8 cellular contexts compared by ENCODE assay signal in genomic region chr13:49792550-49793324, GRCh38. TPM values are rescaled to one million over a fixed set of nuclear protein-coding genes. Genes with fewer than 3 reads are reported as not detected.
DNase-seq lines count a peak whose midpoint lies in the region; ATAC-seq and TF ChIP-seq lines count a peak whose summit lies in the region.

Gene KPNA3 (minus strand): TSS chr13:49792682. CDS start chr13:49792506, 176 bp downstream.

- peak; percentile 13; the same call in 1 of the 2 replicates for TF ChIP-seq CTCF in LNCAP (IDR thresholded peaks at IDR 0.05)

- peak within 1 kb of the TSS; percentile 80 for H3K27ac ChIP-seq in naive thymus-derived CD4-positive, alpha-beta T cell (ENCODE audit: low read depth, low read length)

- peaks cover 19 to 42% (median 31%) of the 10 kb centered on the region in 7 donors for H3K4me1 Mint-ChIP-seq in naive thymus-derived CD4-positive, alpha-beta T cell
- H3K4me1 Mint-ChIP-seq in stimulated activated naive B cell treated with anti-CD40 and anti-IgM and Interleukin-4, amounts not matched to agents 10 μg/mL and 1 μg/mL and 100 μg/mL, for 72 hours = peaks cover 24 to 33% of the 10 kb centered on the region in 2 donors

- ATAC-seq in naive thymus-derived CD4-positive, alpha-beta T cell = peak; percentile 93
- ATAC-seq in stimulated activated naive B cell treated with anti-CD40 and anti-IgM and Interleukin-4, amounts not matched to agents 10 μg/mL and 1 μg/mL and 100 μg/mL, for 72 hours (replicated peaks) = peak; percentile 89 to 92

- CTCF ChIA-PET in naive thymus-derived CD4-positive, alpha-beta T cell (lab: Charles Lee) = interaction anchor here (0.5 to 1.6 kb wide), 4 partner anchors 11 to 334 kb away, joined by 3 to 7 read pairs (median 4); no protein-coding TSS in a partner anchor

- no peaks in the 10 kb centered on the region for H3K27me3 ChIP-seq in naive thymus-derived CD4-positive, alpha-beta T cell (ENCODE audit: control insufficient read depth in 2 of 2, insufficient read depth in 2 of 2, low read length in 2 of 2)

- DNase-seq in ELF-1 (ENCODE audit: low read depth, low spot score) = peak; percentile 97
- peak; percentile 92 for DNase-seq in GOT3 (lab: John Stamatoyannopoulos, UW)
- peak; percentile 95 for DNase-seq in RPMI8226
- DNase-seq in activated T-helper 1 cell treated with anti-CD3 and anti-CD28 coated beads, Interleukin-2, amount 50 U/mL, for 16 hours (ENCODE audit: low read depth in 1 of 2, low spot score in 1 of 2) = peak; percentile 89 to 91
- peak; percentile 97 for DNase-seq in fibroblast of gingiva (ENCODE audit: low read depth)
- peak; percentile 86 to 97 (median 95) for DNase-seq in naive thymus-derived CD4-positive, alpha-beta T cell
- DNase-seq in stimulated activated naive B cell treated with anti-CD40 and anti-IgM and Interleukin-4, amounts not matched to agents 10 μg/mL and 1 μg/mL and 100 μg/mL, for 72 hours = peak; percentile 91

- H3K27me3 Mint-ChIP-seq in naive thymus-derived CD4-positive, alpha-beta T cell = peaks cover 2 to 8% (median 3%) of the 10 kb centered on the region in 5 donors
- H3K27me3 Mint-ChIP-seq in stimulated activated naive B cell treated with anti-CD40 and anti-IgM and Interleukin-4, amounts not matched to agents 10 μg/mL and 1 μg/mL and 100 μg/mL, for 72 hours = no peaks in the 10 kb centered on the region

- POLR2A ChIA-PET in naive thymus-derived CD4-positive, alpha-beta T cell (lab: Charles Lee) = interaction anchor here (0.7 to 4.2 kb wide), 17 partner anchors 8 to 1661 kb away, joined by 3 to 18 read pairs (median 4); partner anchors contain the start of genes CAB39L, EBPL, FNDC3A and INTS6

- intact Hi-C loops in naive thymus-derived CD4-positive, alpha-beta T cell (cut with micrococcal nuclease) = loop anchor here (1.0 to 10.0 kb wide), 24 partner anchors 50 to 1791 kb away; partner anchors contain the start of genes CAB39L (in 2 of the 2), EBPL (in 2 of the 2), INTS6 (in 2 of the 2) and RCBTB1 (in 2 of the 2)

- no peaks in the 10 kb centered on the region for H3K36me3 ChIP-seq in naive thymus-derived CD4-positive, alpha-beta T cell (ENCODE audit: control insufficient read depth in 2 of 3, insufficient read depth in 3 of 3, low read length in 3 of 3)

- H3K4me3 ChIP-seq in naive thymus-derived CD4-positive, alpha-beta T cell (ENCODE audit: low read length) = peak within 1 kb of the TSS; percentile 96

- peaks cover 0 to 4% (median 0%) of the 10 kb centered on the region in 11 donors for H3K9me3 Mint-ChIP-seq in naive thymus-derived CD4-positive, alpha-beta T cell
- H3K9me3 Mint-ChIP-seq in stimulated activated naive B cell treated with anti-CD40 and anti-IgM and Interleukin-4, amounts not matched to agents 10 μg/mL and 1 μg/mL and 100 μg/mL, for 72 hours = no peaks in the 10 kb centered on the region

- H3K36me3 Mint-ChIP-seq in naive thymus-derived CD4-positive, alpha-beta T cell = peaks cover 0 to 9% (median 7%) of the 10 kb centered on the region in 5 donors
- H3K36me3 Mint-ChIP-seq in stimulated activated naive B cell treated with anti-CD40 and anti-IgM and Interleukin-4, amounts not matched to agents 10 μg/mL and 1 μg/mL and 100 μg/mL, for 72 hours = peaks cover 9 to 13% of the 10 kb centered on the region in 2 donors

- H3K4me3 Mint-ChIP-seq in naive thymus-derived CD4-positive, alpha-beta T cell = peak within 1 kb of the TSS; percentile 87 to 99 (median 96)
- peak within 1 kb of the TSS; percentile 89 to 91 for H3K4me3 Mint-ChIP-seq in stimulated activated naive B cell treated with anti-CD40 and anti-IgM and Interleukin-4, amounts not matched to agents 10 μg/mL and 1 μg/mL and 100 μg/mL, for 72 hours

- H3K27ac Mint-ChIP-seq in naive thymus-derived CD4-positive, alpha-beta T cell = peak within 1 kb of the TSS; percentile 91 to 98 (median 96)
- peak within 1 kb of the TSS; percentile 98 for H3K27ac Mint-ChIP-seq in stimulated activated naive B cell treated with anti-CD40 and anti-IgM and Interleukin-4, amounts not matched to agents 10 μg/mL and 1 μg/mL and 100 μg/mL, for 72 hours

- H3K9me3 ChIP-seq in naive thymus-derived CD4-positive, alpha-beta T cell (ENCODE audit: control insufficient read depth in 2 of 3, low read length in 3 of 3) = no peaks in the 10 kb centered on the region

- H3K4me1 ChIP-seq in naive thymus-derived CD4-positive, alpha-beta T cell (ENCODE audit: control insufficient read depth in 2 of 2, insufficient read depth in 2 of 2, low read length in 2 of 2) = peaks cover 19 to 23% of the 10 kb centered on the region in 2 donors

RNA-seq across cellular contexts. Expression of gene KPNA3, which starts in this region (rescaled TPM):
- 10 to 100 TPM; 17.0 to 38.7 (median 19.6) TPM for total RNA-seq in naive thymus-derived CD4-positive, alpha-beta T cell
- 10 to 100 TPM; 19.6 to 23.0 TPM for polyA plus RNA-seq in naive thymus-derived CD4-positive, alpha-beta T cell

Comparison
In these comparisons a context has a peak if more than half of its experiments do, and no peak if none do; other contexts are left out.
1. Peak in every context shown above with its lines: DNase-seq, ATAC-seq, H3K4me3 ChIP-seq and H3K27ac ChIP-seq.